ENCODE assay signal across 8 cellular contexts in the genomic region with DNA sequence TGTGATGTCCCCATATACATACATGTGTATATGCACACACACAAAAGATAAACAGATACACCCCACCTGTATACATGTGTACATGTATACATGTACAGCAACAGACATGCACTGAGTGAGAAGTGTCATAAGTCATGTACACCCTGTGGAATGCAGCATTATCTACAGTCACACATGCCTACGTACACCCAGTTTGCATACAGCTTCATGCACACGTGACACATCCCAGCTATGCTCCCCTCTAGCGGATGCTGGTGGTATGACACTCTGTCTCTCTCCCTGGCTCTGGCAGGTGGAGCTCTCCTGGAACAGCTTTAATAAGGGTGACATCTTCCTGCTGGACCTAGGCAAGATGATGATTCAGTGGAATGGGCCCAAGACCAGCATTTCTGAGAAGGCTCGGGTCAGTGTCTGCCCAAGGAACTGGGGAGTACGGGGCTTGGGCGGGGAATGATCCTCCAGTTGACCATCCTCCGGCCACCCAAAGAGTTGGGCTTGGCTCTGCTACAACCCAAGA. TPM values are rescaled to one million over a fixed set of nuclear protein-coding genes. Genes with fewer than 3 reads are reported as not detected.
DNase-seq lines count a peak whose midpoint lies in the region; ATAC-seq and TF ChIP-seq lines count a peak whose summit lies in the region.

No MANE protein-coding gene starts in this region.

- TF ChIP-seq RAD21 in IMR-90 (IDR thresholded peaks at IDR 0.05; ENCODE audit: low read length), result peak; percentile 50

- no peak overlapping the region for H3K9ac ChIP-seq in IMR-90 (ENCODE audit: low read depth, low read length)
- no peak overlapping the region for H3K9ac ChIP-seq in trophoblast cell (ENCODE audit: low read length)

- no peaks in the 10 kb centered on the region for H3K27me3 Mint-ChIP-seq in activated T-helper 17 cell treated with anti-CD3 and anti-CD28 coated beads, Interleukin-2, amount 50 U/mL, for 72 hours

- no peak overlapping the region for H2AK9ac ChIP-seq in IMR-90 (replicated peaks; ENCODE audit: low read depth, low read length, poor library complexity)

- no peak overlapping the region for H4K5ac ChIP-seq in IMR-90 (ENCODE audit: low read depth, low read length)

- peak overlapping the region; percentile 88 for H3K27ac Mint-ChIP-seq in activated T-helper 17 cell treated with anti-CD3 and anti-CD28 coated beads, Interleukin-2, amount 50 U/mL, for 72 hours

- in situ Hi-C loops in IMR-90 (cut with MboI; ENCODE audit: low sequenced_read_pairs), result no loop called here

- H3K23ac ChIP-seq in IMR-90 (ENCODE audit: low read depth, low read length) (no peak overlapping the region), trophoblast cell (ENCODE audit: low read length) (no peak overlapping the region)

- no peak overlapping the region for H4K91ac ChIP-seq in IMR-90 (ENCODE audit: insufficient read depth, low read depth, low read length)
- no peak overlapping the region for H4K91ac ChIP-seq in trophoblast cell (ENCODE audit: low read depth, low read length)

- H3K9me1 ChIP-seq in IMR-90 (ENCODE audit: insufficient read depth, low read length), result peaks cover 15% of the 10 kb centered on the region

- H3K9me3 Mint-ChIP-seq in activated T-helper 17 cell treated with anti-CD3 and anti-CD28 coated beads, Interleukin-2, amount 50 U/mL, for 72 hours, result no peaks in the 10 kb centered on the region

- peak; percentile 54 for ATAC-seq in GM21576 (IDR thresholded peaks at IDR 0.05; ENCODE audit: unreplicated experiment)
- ATAC-seq in IMR-90 (ENCODE audit: low read depth), result peak; percentile 50
- ATAC-seq in activated T-helper 17 cell treated with anti-CD3 and anti-CD28 coated beads, Interleukin-2, amount 50 U/mL, for 72 hours (replicated peaks), result peak; percentile 58
- peak; percentile 72 for ATAC-seq in upper lobe of right lung

- H3K4me3 Mint-ChIP-seq in activated T-helper 17 cell treated with anti-CD3 and anti-CD28 coated beads, Interleukin-2, amount 50 U/mL, for 72 hours, result peak overlapping the region; percentile 91

- H2AFZ ChIP-seq in IMR-90 (replicated peaks; ENCODE audit: low read length, poor library complexity) (no peak overlapping the region), trophoblast cell (ENCODE audit: insufficient read depth, low read length, poor library complexity) (no peak overlapping the region)

- no peak overlapping the region for H3K56ac ChIP-seq in IMR-90 (ENCODE audit: extremely low read depth, insufficient read depth, low read length)

- H3K4ac ChIP-seq in IMR-90 (ENCODE audit: low read depth, low read length) (no peak overlapping the region), trophoblast cell (ENCODE audit: low read depth, low read length) (no peak overlapping the region)

- no peak for TF ChIP-seq POLR2A in IMR-90 (IDR thresholded peaks at IDR 0.05; ENCODE audit: low read depth, low read length)

- dilution Hi-C loops in IMR-90 (cut with HindIII; ENCODE audit: low sequenced_read_pairs, unreplicated experiment), result no loop called here

- intact Hi-C loops in IMR-90 (cut with micrococcal nuclease), result loop anchor here (1.0 kb wide), 1 partner anchor 142 kb away; no protein-coding TSS in a partner anchor
- intact Hi-C loops in upper lobe of right lung (cut with DNase I), result no loop called here

- no peak overlapping the region for H2BK15ac ChIP-seq in IMR-90 (ENCODE audit: low read depth, low read length)

- H4K20me1 ChIP-seq in IMR-90 (ENCODE audit: insufficient read depth, low read length), result no peaks in the 10 kb centered on the region

- CTCF ChIA-PET in IMR-90 (lab: Yijun Ruan, JAX), result interaction anchor here (0.5 to 1.7 kb wide), 17 partner anchors 11 to 161 kb away, joined by 3 to 16 read pairs (median 3); no protein-coding TSS in a partner anchor

- no peak overlapping the region for H3K4me3 ChIP-seq in IMR-90 (ENCODE audit: insufficient read depth, low read depth, low read length)
- H3K4me3 ChIP-seq in trophoblast cell (ENCODE audit: low read depth, low read length), result no peak overlapping the region
- no peak overlapping the region for H3K4me3 ChIP-seq in upper lobe of right lung

- H2BK12ac ChIP-seq in trophoblast cell (ENCODE audit: low read length), result no peak overlapping the region

- H2BK5ac ChIP-seq in IMR-90 (ENCODE audit: low read depth, low read length, poor library complexity, severe bottlenecking) (no peak overlapping the region), trophoblast cell (ENCODE audit: low read depth, low read length, poor library complexity) (no peak overlapping the region)

- peaks cover 12% of the 10 kb centered on the region for H3K4me1 ChIP-seq in IMR-90 (ENCODE audit: control insufficient read depth, insufficient read depth, low read length)
- peaks cover 9 to 19% of the 10 kb centered on the region in 2 experiments for H3K4me1 ChIP-seq in trophoblast cell (ENCODE audit: control insufficient read depth in 1 of 2, insufficient read depth in 2 of 2, low read length in 2 of 2)
- peaks cover 21% of the 10 kb centered on the region for H3K4me1 ChIP-seq in upper lobe of right lung

- TF ChIP-seq CTCF in IMR-90 (conservative IDR thresholded peaks at IDR 0.05; ENCODE audit: low read depth, low read length) (peak; percentile 78), upper lobe of right lung (IDR thresholded peaks at IDR 0.05) (peak; percentile 97)

- no peak overlapping the region for H3K4me2 ChIP-seq in IMR-90 (ENCODE audit: low read depth, low read length)
- H3K4me2 ChIP-seq in trophoblast cell (ENCODE audit: low read length), result no peak overlapping the region

- H4K8ac ChIP-seq in IMR-90 (ENCODE audit: low read depth in 2 of 2, low read length in 2 of 2), result 0 out of 4 replicates have a peak overlapping the region, but pooled peaks of 1 of the 2 experiments have one; percentile 54
- no peak overlapping the region for H4K8ac ChIP-seq in trophoblast cell (ENCODE audit: low read depth, low read length)

- H3K14ac ChIP-seq in IMR-90 (replicated peaks; ENCODE audit: low read depth, low read length) (no peak overlapping the region), trophoblast cell (ENCODE audit: low read length) (no peak overlapping the region)

- no peak overlapping the region for H4K12ac ChIP-seq in trophoblast cell (ENCODE audit: low read depth, low read length)

- peaks cover 38% of the 10 kb centered on the region for H3K36me3 Mint-ChIP-seq in activated T-helper 17 cell treated with anti-CD3 and anti-CD28 coated beads, Interleukin-2, amount 50 U/mL, for 72 hours (ENCODE audit: low read depth)

- H3K79me2 ChIP-seq in trophoblast cell (ENCODE audit: control insufficient read depth, insufficient read depth, low read length, poor library complexity), result peaks cover 6% of the 10 kb centered on the region

- H2BK120ac ChIP-seq in IMR-90 (ENCODE audit: low read depth, low read length), result no peak overlapping the region
- no peak overlapping the region for H2BK120ac ChIP-seq in trophoblast cell (ENCODE audit: insufficient read depth, low read length, poor library complexity)

- H2BK20ac ChIP-seq in IMR-90 (ENCODE audit: low read depth, low read length), result no peak overlapping the region

- H3K27me3 ChIP-seq in IMR-90 (ENCODE audit: control insufficient read depth, insufficient read depth, low read length) (no peaks in the 10 kb centered on the region; the same call in 1 of the 2 replicates), trophoblast cell (ENCODE audit: insufficient read depth, low read length) (no peaks in the 10 kb centered on the region), upper lobe of right lung (no peaks in the 10 kb centered on the region)

- H3K9me3 ChIP-seq in IMR-90 (ENCODE audit: control insufficient read depth, insufficient read depth, low read length), result no peaks in the 10 kb centered on the region
- peaks cover 3% of the 10 kb centered on the region for H3K9me3 ChIP-seq in trophoblast cell (ENCODE audit: insufficient read depth, low read depth, low read length)
- no peaks in the 10 kb centered on the region for H3K9me3 ChIP-seq in upper lobe of right lung

- H3K27ac ChIP-seq in IMR-90 (ENCODE audit: insufficient read depth, low read length), result no peak overlapping the region
- no peak overlapping the region for H3K27ac ChIP-seq in trophoblast cell (ENCODE audit: low read depth, low read length)
- H3K27ac ChIP-seq in upper lobe of right lung, result no peak overlapping the region

- POLR2A ChIA-PET in IMR-90 (lab: Charles Lee; ENCODE audit: unreplicated experiment), result no interaction called here

- H3K4me1 Mint-ChIP-seq in activated T-helper 17 cell treated with anti-CD3 and anti-CD28 coated beads, Interleukin-2, amount 50 U/mL, for 72 hours, result peaks cover 26% of the 10 kb centered on the region

- H3K36me3 ChIP-seq in IMR-90 (ENCODE audit: control insufficient read depth, insufficient read depth, low read length) (peaks cover 8% of the 10 kb centered on the region), trophoblast cell (ENCODE audit: control insufficient read depth in 1 of 2, insufficient read depth in 2 of 2, low read length in 2 of 2) (peaks cover 2 to 3% of the 10 kb centered on the region in 2 experiments), upper lobe of right lung (peaks cover 3% of the 10 kb centered on the region)

- DNase-seq in EH (ENCODE audit: low read depth) (peak; percentile 78), IMR-90 (peak; percentile 76), SHP77 treated with DMSO at 0.1 percent for 48 hours (lab: John Stamatoyannopoulos, UW) (peak; percentile 55), foreskin melanocyte (peak; percentile 67), trophoblast cell (peak; percentile 89 to 96), upper lobe of right lung (peak; percentile 73)

- BruUV-seq in IMR-90 (replicated peaks; lab: Mats Ljungman, UMichigan), result no TSS peak

- no peak overlapping the region for H3K18ac ChIP-seq in IMR-90 (ENCODE audit: low read depth, low read length)
- no peak overlapping the region for H3K18ac ChIP-seq in trophoblast cell (ENCODE audit: low read length)

- WGBS in IMR-90 (ENCODE audit: extremely low coverage in 2 of 2, insufficient read length in 1 of 2), 2 experiments, result 52% methylated on average over 3 of the region's 7 CpGs; no CpG with 5 or more reads in 1 of the 2 experiments
- WGBS in trophoblast cell (ENCODE audit: extremely low coverage, insufficient coverage, insufficient read length), result no CpG with 5 or more reads among the region's 7 CpGs

- H2AK5ac ChIP-seq in IMR-90 (ENCODE audit: low read depth, low read length), result no peak overlapping the region
- H2AK5ac ChIP-seq in trophoblast cell (ENCODE audit: low read length), result no peak overlapping the region

- H3K79me1 ChIP-seq in IMR-90 (ENCODE audit: low read depth in 1 of 2, low read length in 2 of 2) (peaks cover 3 to 19% of the 10 kb centered on the region in 2 experiments; a peak in 2 of 4 replicates), trophoblast cell (ENCODE audit: low read length) (peaks cover 12% of the 10 kb centered on the region)

RNA-seq across cellular contexts. Expression of gene VILL, which starts 6.3 kb away (rescaled TPM):
- total RNA-seq in IMR-90 (2012; rRNA removed) (2.3 and 2.5 TPM in 2 replicates), upper lobe of right lung (8.9 TPM)
- polyA plus RNA-seq in IMR-90 (2012; rRNA removed), result 4.5 and 4.7 TPM in 2 replicates
- polyA plus RNA-seq in IMR-90 (2012; cell fraction: cytosol; rRNA removed), result 1.3 and 3.7 TPM in 2 replicates
- 15.6 and 35.8 TPM in 2 replicates for polyA plus RNA-seq in IMR-90 (2012; cell fraction: nucleus; rRNA removed; ENCODE audit: low replicate concordance)
- 10 to 100 TPM; 12.7 to 13.4 TPM for total RNA-seq in activated T-helper 17 cell treated with anti-CD3 and anti-CD28 coated beads, Interleukin-2, amount 50 U/mL, for 72 hours
- polyA plus RNA-seq in trophoblast cell (2013), result 0.82 and 0.85 TPM in 2 replicates

RNA-seq across cellular contexts. Expression of gene PLCD1, which starts 32.6 kb away (rescaled TPM):
- total RNA-seq in IMR-90 (2012; rRNA removed) (15.0 and 16.3 TPM in 2 replicates), upper lobe of right lung (32.2 TPM)
- 13.2 and 14.9 TPM in 2 replicates for polyA plus RNA-seq in IMR-90 (2012; rRNA removed)
- 7.0 and 12.3 TPM in 2 replicates for polyA plus RNA-seq in IMR-90 (2012; cell fraction: cytosol; rRNA removed)
- polyA plus RNA-seq in IMR-90 (2012; cell fraction: nucleus; rRNA removed; ENCODE audit: low replicate concordance), result 21.6 and 50.5 TPM in 2 replicates
- 10 to 100 TPM; 17.7 to 24.4 TPM for total RNA-seq in activated T-helper 17 cell treated with anti-CD3 and anti-CD28 coated beads, Interleukin-2, amount 50 U/mL, for 72 hours
- polyA plus RNA-seq in trophoblast cell (2013), result 14.7 and 15.7 TPM in 2 replicates

RNA-seq across cellular contexts. Expression of gene DLEC1, which starts 42.2 kb away (rescaled TPM):
- total RNA-seq in IMR-90 (2012; rRNA removed) (not detected in 2 replicates), upper lobe of right lung (2.7 TPM)
- 0.03 TPM in 1 of 2 replicates, not detected in the other for polyA plus RNA-seq in IMR-90 (2012; rRNA removed)
- polyA plus RNA-seq in IMR-90 (2012; cell fraction: cytosol; rRNA removed), result not detected in 2 replicates
- polyA plus RNA-seq in IMR-90 (2012; cell fraction: nucleus; rRNA removed; ENCODE audit: low replicate concordance), result 0.17 and 0.18 TPM in 2 replicates
- total RNA-seq in activated T-helper 17 cell treated with anti-CD3 and anti-CD28 coated beads, Interleukin-2, amount 50 U/mL, for 72 hours, result 1 to 10 TPM; 1.2 to 2.0 TPM
- polyA plus RNA-seq in trophoblast cell (2013), result 0.03 and 0.45 TPM in 2 replicates
